In the genomic region with DNA sequence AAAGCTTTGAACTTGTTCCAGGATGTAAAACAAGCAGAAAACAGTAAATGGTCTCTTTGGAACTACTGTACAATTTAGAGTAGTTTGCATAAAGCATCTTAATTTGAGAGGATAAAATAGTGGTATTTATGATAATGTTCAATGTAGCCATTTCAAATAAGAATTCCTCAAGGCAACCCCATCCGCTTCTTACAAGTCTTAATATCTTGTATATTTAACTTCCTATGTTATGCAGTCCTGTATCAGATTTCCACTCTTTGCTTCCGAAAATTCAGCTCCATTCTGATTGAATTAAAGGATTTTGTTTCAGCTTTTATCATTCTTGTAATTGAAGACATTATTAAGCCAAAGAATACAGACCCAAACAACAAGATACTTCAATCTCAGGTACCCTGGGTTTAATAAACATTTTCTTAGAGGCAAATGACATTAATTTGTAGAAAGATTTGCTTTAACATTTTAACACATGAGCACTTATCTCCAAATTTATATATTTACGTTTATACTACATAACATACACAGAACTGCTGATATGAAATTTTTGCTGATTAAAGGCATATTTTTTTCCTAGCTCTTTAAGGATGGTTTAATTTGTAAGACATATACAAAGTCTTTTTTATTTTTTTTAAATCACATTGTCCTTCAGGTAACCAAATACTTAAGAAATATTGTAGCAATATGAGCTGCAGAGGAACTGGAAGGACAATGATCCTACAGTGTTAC, we compare ENCODE assay signal across 16 cellular contexts.
"Had no signal": no experiment of that assay in that cellular context is flagged by ENCODE, and none has a peak within 500 bp of the region (broad histone marks: within the 10 kb centered on the region; RNA-seq: fewer than 3 reads in every experiment).

No MANE protein-coding gene starts in this region.

- H3K4me3 ChIP-seq: body of pancreas, colonic mucosa, thyroid gland, vagina had no signal

- DNase-seq: activated CD4-positive, alpha-beta memory T cell treated with anti-CD3 and anti-CD28 coated beads, Interleukin-2, amount 10 ng/mL, durations not matched to agents 7 days and 5 days; activated CD4-positive, alpha-beta T cell treated with anti-CD3 and anti-CD28 coated beads for 4 hours; activated effector memory CD4-positive, alpha-beta T cell treated with Interleukin-2 at 50 U/mL for 16 hours; activated naive CD4-positive, alpha-beta T cell treated with anti-CD3 and anti-CD28 coated beads, Interleukin-2, amount 50 U/mL, for 16 hours; activated T-cell treated with anti-CD3 and anti-CD28 coated beads, Interleukin-2, amount 50 U/mL, for 24 hours; amniotic stem cell; body of pancreas; central memory CD4-positive, alpha-beta T cell; colonic mucosa; hippocampal formation; left ventricle myocardium superior; midbrain; stimulated activated CD4-positive, alpha-beta T cell treated with anti-CD3 and anti-CD28 coated beads, Interleukin-12 subunit alpha, Interleukin-12 subunit beta, amount 100 ng/mL, for 4 hours; stimulated activated CD4-positive, alpha-beta T cell treated with anti-CD3 and anti-CD28 coated beads, Interleukin-2, amount 100 ng/mL, for 24 hours; thyroid gland had no signal

- H3K9me3 ChIP-seq: body of pancreas, colonic mucosa, thyroid gland, vagina had no signal

- H3K4me1 ChIP-seq: body of pancreas, colonic mucosa had no signal

- ATAC-seq: body of pancreas, left ventricle myocardium superior had no signal

- H3K27ac ChIP-seq: body of pancreas, colonic mucosa, thyroid gland had no signal

- H3K27me3 ChIP-seq: body of pancreas, colonic mucosa, thyroid gland, vagina had no signal

- H3K36me3 ChIP-seq: colonic mucosa, thyroid gland, vagina had no signal
